ENCODE assay signal across 15 cellular contexts in the genomic region with DNA sequence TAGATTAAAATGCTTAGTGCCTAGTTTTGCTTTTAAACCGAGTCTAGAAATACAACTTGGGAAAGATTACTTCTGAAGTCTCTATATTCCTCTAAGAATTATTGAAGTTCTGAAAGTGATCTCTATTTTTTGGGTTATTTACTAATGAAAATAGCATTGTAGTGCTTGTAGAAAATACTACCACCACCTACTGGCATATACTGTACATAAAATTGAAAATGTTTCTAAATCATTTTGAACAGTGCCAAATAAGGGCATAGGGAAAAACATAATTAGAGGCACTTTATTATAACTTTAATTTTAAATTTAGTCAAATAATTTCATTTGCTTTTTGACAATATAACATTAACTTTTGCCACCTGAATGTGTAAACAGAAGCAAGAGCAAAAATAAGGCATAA.
A peak's percentile ranks its signal among the peaks of the same experiment; 100 is the strongest.
DNase-seq lines count a peak whose midpoint lies in the region; FAIRE-seq and TF ChIP-seq lines count a peak whose summit lies in the region.
"Had no signal": no experiment of that assay in that cellular context is flagged by ENCODE, and none has a peak within 500 bp of the region (broad histone marks: within the 10 kb centered on the region; RNA-seq: fewer than 3 reads in every experiment).

No MANE protein-coding gene starts in this region.

- H3K27ac Mint-ChIP-seq in neural progenitor cell, result no peak overlapping the region
- H3K27ac Mint-ChIP-seq in activated T-helper 2 cell treated with anti-CD3 and anti-CD28 coated beads, Interferon-gamma antibody, Interleukin-2, Interleukin-4, amounts not matched to agents 10 μg/mL and 5 μg/mL and 100 μg/mL, durations not matched to agents 14 hours and 24 hours and 36 hours, result no peak overlapping the region
- H3K27ac Mint-ChIP-seq: activated T-helper 1 cell treated with anti-CD3 and anti-CD28 coated beads, Interleukin-12 subunit alpha, Interleukin-12 subunit beta, Interleukin-2, Interleukin-4 antibody, amounts not matched to agents 30 ng/mL and 10 ng/mL and 1 ng/mL, durations not matched to agents 14 hours and 24 hours and 36 hours; effector memory CD8-positive, alpha-beta T cell; natural killer cell treated with Interleukin-12 subunit alpha and Interleukin-12 subunit beta and Interleukin-15 and Interleukin-18, amount 100 ng/mL, for 72 hours had no signal

- DNase-seq in ELR (ENCODE audit: low read depth), result peak; percentile 4
- DNase-seq in OCI-M1 (lab: John Stamatoyannopoulos, UW), result peak; percentile 30
- DNase-seq in osteoblast (ENCODE audit: insufficient read length, low spot score, missing footprints), result no peak
- no peak for DNase-seq in neural progenitor cell (ENCODE audit: low spot score)
- no peak for DNase-seq in activated T-helper 2 cell treated with anti-CD3 and anti-CD28 coated beads, Interferon-gamma antibody, Interleukin-2, Interleukin-4, amounts not matched to agents 10 μg/mL and 5 μg/mL and 100 μg/mL, durations not matched to agents 14 hours and 24 hours and 36 hours (ENCODE audit: low spot score)
- no peak for DNase-seq in substantia nigra (lab: John Stamatoyannopoulos, UW)
- no peak for DNase-seq in HT-29 (ENCODE audit: low spot score)
- DNase-seq: COR-L47; effector memory CD8-positive, alpha-beta T cell; NCI-H1092; T-helper 2 cell had no signal

- no peaks in the 10 kb centered on the region for H3K9me3 Mint-ChIP-seq in neural progenitor cell
- H3K9me3 Mint-ChIP-seq in activated T-helper 2 cell treated with anti-CD3 and anti-CD28 coated beads, Interferon-gamma antibody, Interleukin-2, Interleukin-4, amounts not matched to agents 10 μg/mL and 5 μg/mL and 100 μg/mL, durations not matched to agents 14 hours and 24 hours and 36 hours, result no peaks in the 10 kb centered on the region
- H3K9me3 Mint-ChIP-seq: activated T-helper 1 cell treated with anti-CD3 and anti-CD28 coated beads, Interleukin-12 subunit alpha, Interleukin-12 subunit beta, Interleukin-2, Interleukin-4 antibody, amounts not matched to agents 30 ng/mL and 10 ng/mL and 1 ng/mL, durations not matched to agents 14 hours and 24 hours and 36 hours; effector memory CD8-positive, alpha-beta T cell; natural killer cell treated with Interleukin-12 subunit alpha and Interleukin-12 subunit beta and Interleukin-15 and Interleukin-18, amount 100 ng/mL, for 72 hours had no signal

- H3K4me2 ChIP-seq in osteoblast (ENCODE audit: insufficient read depth, low read length) (peak overlapping the region; percentile 37), neural progenitor cell (no peak overlapping the region)

- H3K27me3 ChIP-seq in osteoblast (ENCODE audit: insufficient read depth, low read length) (no peaks in the 10 kb centered on the region), neural progenitor cell (no peaks in the 10 kb centered on the region)

- no peaks in the 10 kb centered on the region for H3K27me3 Mint-ChIP-seq in neural progenitor cell (ENCODE audit: insufficient read depth, low read depth)
- H3K27me3 Mint-ChIP-seq in activated T-helper 2 cell treated with anti-CD3 and anti-CD28 coated beads, Interferon-gamma antibody, Interleukin-2, Interleukin-4, amounts not matched to agents 10 μg/mL and 5 μg/mL and 100 μg/mL, durations not matched to agents 14 hours and 24 hours and 36 hours (ENCODE audit: low read depth), result no peaks in the 10 kb centered on the region
- H3K27me3 Mint-ChIP-seq: effector memory CD8-positive, alpha-beta T cell; natural killer cell treated with Interleukin-12 subunit alpha and Interleukin-12 subunit beta and Interleukin-15 and Interleukin-18, amount 100 ng/mL, for 72 hours had no signal

- FAIRE-seq in endometrium (lab: Jason Lieb, UNC), result peak; percentile 72
- FAIRE-seq: astrocyte had no signal

- no peaks in the 10 kb centered on the region for H3K4me1 ChIP-seq in osteoblast (ENCODE audit: insufficient read depth, low read length)
- H3K4me1 ChIP-seq in neural progenitor cell, result no peaks in the 10 kb centered on the region

- H3K27ac ChIP-seq in osteoblast (ENCODE audit: low read depth, low read length) (no peak overlapping the region), neural progenitor cell (no peak overlapping the region), substantia nigra (ENCODE audit: low read depth, low read length, poor library complexity, severe bottlenecking) (no peak overlapping the region)

- H3K9ac ChIP-seq in neural progenitor cell, result no peak overlapping the region

- H3K4me3 ChIP-seq in osteoblast (ENCODE audit: insufficient read depth, low read length) (no peak overlapping the region), neural progenitor cell (no peak overlapping the region)

- no peaks in the 10 kb centered on the region for H3K4me1 Mint-ChIP-seq in neural progenitor cell
- H3K4me1 Mint-ChIP-seq in activated T-helper 2 cell treated with anti-CD3 and anti-CD28 coated beads, Interferon-gamma antibody, Interleukin-2, Interleukin-4, amounts not matched to agents 10 μg/mL and 5 μg/mL and 100 μg/mL, durations not matched to agents 14 hours and 24 hours and 36 hours (ENCODE audit: low read depth), result peaks cover 1% of the 10 kb centered on the region

- H3F3A ChIP-seq in neural progenitor cell (ENCODE audit: low read depth), result no peaks in the 10 kb centered on the region

- H4K20me1 ChIP-seq in osteoblast (ENCODE audit: insufficient read depth, low read length) (no peaks in the 10 kb centered on the region), neural progenitor cell (ENCODE audit: low read depth) (no peaks in the 10 kb centered on the region)

- no peaks in the 10 kb centered on the region for H3K36me3 Mint-ChIP-seq in neural progenitor cell
- no peaks in the 10 kb centered on the region for H3K36me3 Mint-ChIP-seq in activated T-helper 2 cell treated with anti-CD3 and anti-CD28 coated beads, Interferon-gamma antibody, Interleukin-2, Interleukin-4, amounts not matched to agents 10 μg/mL and 5 μg/mL and 100 μg/mL, durations not matched to agents 14 hours and 24 hours and 36 hours (ENCODE audit: low read depth)
- H3K36me3 Mint-ChIP-seq: natural killer cell treated with Interleukin-12 subunit alpha and Interleukin-12 subunit beta and Interleukin-15 and Interleukin-18, amount 100 ng/mL, for 72 hours had no signal

- H3K79me2 ChIP-seq in osteoblast (ENCODE audit: insufficient read depth, low read length), result no peaks in the 10 kb centered on the region
- no peaks in the 10 kb centered on the region for H3K79me2 ChIP-seq in neural progenitor cell (ENCODE audit: low read depth)

- H3K9me3 ChIP-seq in osteoblast (ENCODE audit: low read depth, low read length), result no peaks in the 10 kb centered on the region
- H3K9me3 ChIP-seq in neural progenitor cell (ENCODE audit: low read depth), result no peaks in the 10 kb centered on the region

- no peak overlapping the region for H2AFZ ChIP-seq in osteoblast (ENCODE audit: low read length)
- no peak overlapping the region for H2AFZ ChIP-seq in neural progenitor cell (replicated peaks)

- TF ChIP-seq CTCF in osteoblast (IDR thresholded peaks at IDR 0.05; ENCODE audit: extremely low read depth, low read depth, low read length) (peak; percentile 44), neural progenitor cell (IDR thresholded peaks at IDR 0.05) (no peak)

- intact Hi-C loops in activated T-helper 2 cell treated with anti-CD3 and anti-CD28 coated beads, Interferon-gamma antibody, Interleukin-2, Interleukin-4, amounts not matched to agents 10 μg/mL and 5 μg/mL and 100 μg/mL, durations not matched to agents 14 hours and 24 hours and 36 hours (cut with micrococcal nuclease), result no loop called here

- H3K4me3 Mint-ChIP-seq in neural progenitor cell, result no peak overlapping the region
- H3K4me3 Mint-ChIP-seq in activated T-helper 2 cell treated with anti-CD3 and anti-CD28 coated beads, Interferon-gamma antibody, Interleukin-2, Interleukin-4, amounts not matched to agents 10 μg/mL and 5 μg/mL and 100 μg/mL, durations not matched to agents 14 hours and 24 hours and 36 hours (ENCODE audit: low read depth), result no peak overlapping the region
- H3K4me3 Mint-ChIP-seq: activated T-helper 1 cell treated with anti-CD3 and anti-CD28 coated beads, Interleukin-12 subunit alpha, Interleukin-12 subunit beta, Interleukin-2, Interleukin-4 antibody, amounts not matched to agents 30 ng/mL and 10 ng/mL and 1 ng/mL, durations not matched to agents 14 hours and 24 hours and 36 hours; effector memory CD8-positive, alpha-beta T cell; natural killer cell treated with Interleukin-12 subunit alpha and Interleukin-12 subunit beta and Interleukin-15 and Interleukin-18, amount 100 ng/mL, for 72 hours had no signal

- H3K36me3 ChIP-seq in osteoblast (ENCODE audit: insufficient read depth, low read length), result no peaks in the 10 kb centered on the region
- H3K36me3 ChIP-seq in neural progenitor cell, result no peaks in the 10 kb centered on the region

Comparison
In these comparisons a context has a peak if more than half of its experiments do, and no peak if none do; other contexts are left out.
1. DNase-seq: peak in ELR (single experiment) and OCI-M1 (single experiment); none in osteoblast (single experiment), neural progenitor cell (single experiment), activated T-helper 2 cell treated with anti-CD3 and anti-CD28 coated beads, Interferon-gamma antibody, Interleukin-2, Interleukin-4, amounts not matched to agents 10 μg/mL and 5 μg/mL and 100 μg/mL, durations not matched to agents 14 hours and 24 hours and 36 hours (single experiment), substantia nigra (0 of 49) and HT-29 (single experiment).